9 cellular contexts compared by ENCODE assay signal in the genomic region with DNA sequence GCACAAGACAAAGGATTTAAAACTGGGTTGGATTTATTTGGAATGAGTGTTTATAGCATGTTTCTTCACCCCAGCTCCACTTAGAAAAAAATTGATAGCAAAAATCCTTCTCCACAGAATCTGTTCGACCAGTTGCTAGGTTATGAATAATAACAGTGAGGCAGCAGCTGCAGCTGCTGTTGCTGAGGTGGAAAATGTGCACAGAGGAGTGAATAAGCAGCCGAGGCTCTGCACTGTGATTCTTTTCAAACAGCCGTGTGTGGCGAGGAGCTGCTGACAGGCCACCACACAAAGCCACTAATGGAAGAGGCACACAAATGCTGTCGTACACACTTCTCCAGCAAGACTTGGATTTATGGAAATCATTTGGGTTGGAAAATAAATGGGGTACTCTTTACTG. TPM values are rescaled to one million over a fixed set of nuclear protein-coding genes. Genes with fewer than 3 reads are reported as not detected.
DNase-seq lines count a peak whose midpoint lies in the region; ATAC-seq, FAIRE-seq and TF ChIP-seq lines count a peak whose summit lies in the region.
"Had no signal": no experiment of that assay in that cellular context is flagged by ENCODE, and none has a peak within 500 bp of the region (broad histone marks: within the 10 kb centered on the region; RNA-seq: fewer than 3 reads in every experiment).

No MANE protein-coding gene starts in this region.

- H3K79me2 ChIP-seq in HepG2 (ENCODE audit: insufficient read depth, low read length), result no peaks in the 10 kb centered on the region

- in situ Hi-C loops in HepG2 (cut with HindIII; ENCODE audit: extremely low pct_ligation_motif_present, low pct_unique_long_range_greater_than_20kb), result no loop called here

- intact Hi-C loops in HepG2 (cut with micrococcal nuclease; ENCODE audit: unreplicated experiment) (no loop called here), right lobe of liver (cut with DNase I) (no loop called here), lower lobe of right lung (cut with DNase I) (no loop called here), colonic mucosa (cut with DNase I) (no loop called here)

- TF ChIP-seq EP300 in HepG2 (IDR thresholded peaks at IDR 0.05; ENCODE audit: low read depth in 2 of 2, low read length in 2 of 2) (no peak), HepG2 (CRISPR knock-in tag; IDR thresholded peaks at IDR 0.05; ENCODE audit: borderline replicate concordance) (no peak)

- H3K27ac ChIP-seq in HepG2 (ENCODE audit: extremely low read length, insufficient read depth, low read length), result no peak overlapping the region
- no peak overlapping the region for H3K27ac ChIP-seq in right lobe of liver
- peak overlapping the region; percentile 26 for H3K27ac ChIP-seq in lower lobe of right lung
- H3K27ac ChIP-seq in Peyer's patch, result peak overlapping the region in 1 of 4 donors; percentile 53
- H3K27ac ChIP-seq in colonic mucosa, result no peak overlapping the region

- ATAC-seq in HepG2, result peak; percentile 8; the same call in 2 of the 3 replicates
- ATAC-seq in right lobe of liver, result no peak
- ATAC-seq in lower lobe of right lung, result no peak

- no peak overlapping the region for H2AFZ ChIP-seq in HepG2 (ENCODE audit: low read length)

- H3K4me2 ChIP-seq in HepG2 (ENCODE audit: low read depth, low read length), result no peak overlapping the region

- no peak for TF ChIP-seq RAD21 in HepG2 (CRISPR knock-in tag; IDR thresholded peaks at IDR 0.05)

- no peak for TF ChIP-seq POLR2A in HepG2 (IDR thresholded peaks at IDR 0.05; ENCODE audit: insufficient read depth in 1 of 2, low read depth in 2 of 2, low read length in 2 of 2)
- TF ChIP-seq POLR2A in right lobe of liver (IDR thresholded peaks at IDR 0.05), result no peak
- no peak for TF ChIP-seq POLR2A in Peyer's patch (IDR thresholded peaks at IDR 0.05)

- WGBS in HepG2 (ENCODE audit: low lambda C conversion rate), result 72% methylated on average over 5 of the region's 5 CpGs
- 81% methylated on average over 5 of the region's 5 CpGs for WGBS in right lobe of liver (ENCODE audit: insufficient coverage, low coverage, low lambda C conversion rate, missing lambda C conversion rate)

- no peak for DNase-seq in HepG2 (ENCODE audit: low spot score)
- no peak for DNase-seq in right lobe of liver
- DNase-seq in astrocyte of the hippocampus (ENCODE audit: low read depth, low spot score), result peak; percentile 72
- no peak for DNase-seq in lower lobe of right lung
- no peak for DNase-seq in dermis blood vessel endothelial cell
- no peak for DNase-seq in NCI-H2196 treated with DMSO at 0.1 percent for 48 hours (lab: John Stamatoyannopoulos, UW; ENCODE audit: unreplicated experiment)
- no peak for DNase-seq in Peyer's patch
- no peak for DNase-seq in colonic mucosa
- DNase-seq: MG63 had no signal

- FAIRE-seq in HepG2 (lab: Jason Lieb, UNC), result no peak

- POLR2A ChIA-PET in HepG2 (lab: Yijun Ruan, JAX), result interaction anchor here (0.8 kb wide), 1 partner anchor 317 kb away, joined by 3 read pairs; no protein-coding TSS in a partner anchor

- H3K9me3 ChIP-seq in HepG2 (ENCODE audit: low read length), result no peaks in the 10 kb centered on the region
- no peaks in the 10 kb centered on the region for H3K9me3 ChIP-seq in right lobe of liver
- no peaks in the 10 kb centered on the region for H3K9me3 ChIP-seq in lower lobe of right lung
- no peaks in the 10 kb centered on the region for H3K9me3 ChIP-seq in Peyer's patch
- no peaks in the 10 kb centered on the region for H3K9me3 ChIP-seq in colonic mucosa
- H3K9me3 ChIP-seq: MG63 had no signal

- H3K27me3 ChIP-seq in HepG2 (ENCODE audit: control insufficient read depth in 1 of 2, insufficient read depth in 2 of 2, low read length in 2 of 2) (no peaks in the 10 kb centered on the region), right lobe of liver (no peaks in the 10 kb centered on the region), lower lobe of right lung (ENCODE audit: low read depth) (no peaks in the 10 kb centered on the region), Peyer's patch (no peaks in the 10 kb centered on the region), colonic mucosa (no peaks in the 10 kb centered on the region)
- H3K27me3 ChIP-seq: MG63 had no signal

- CTCF ChIA-PET in HepG2 (lab: Yijun Ruan, JAX; ENCODE audit: low intra/inter-chr PET ratio, low total read pairs), result no interaction called here

- no peaks in the 10 kb centered on the region; a peak in 1 of 5 replicates for H3K36me3 ChIP-seq in HepG2 (replicated peaks in 1 of 2; ENCODE audit: control insufficient read depth in 1 of 2, insufficient read depth in 2 of 2, low read length in 2 of 2)
- no peaks in the 10 kb centered on the region for H3K36me3 ChIP-seq in right lobe of liver
- peaks cover 12% of the 10 kb centered on the region for H3K36me3 ChIP-seq in lower lobe of right lung
- peaks cover 0 to under 1% (median 0%) of the 10 kb centered on the region in 3 donors for H3K36me3 ChIP-seq in Peyer's patch
- no peaks in the 10 kb centered on the region for H3K36me3 ChIP-seq in colonic mucosa

- no peak for TF ChIP-seq CTCF in HepG2 (CRISPR knock-in tag; IDR thresholded peaks at IDR 0.05)
- no peak for TF ChIP-seq CTCF in right lobe of liver (IDR thresholded peaks at IDR 0.05)
- no peak for TF ChIP-seq CTCF in lower lobe of right lung (IDR thresholded peaks at IDR 0.05)
- no peak for TF ChIP-seq CTCF in Peyer's patch (IDR thresholded peaks at IDR 0.05)
- no peak for TF ChIP-seq CTCF in colonic mucosa (IDR thresholded peaks at IDR 0.05)

- H3K4me1 ChIP-seq in HepG2 (ENCODE audit: insufficient read depth, low read length), result peaks cover 19% of the 10 kb centered on the region
- no peaks in the 10 kb centered on the region for H3K4me1 ChIP-seq in right lobe of liver
- H3K4me1 ChIP-seq in lower lobe of right lung, result peaks cover 34% of the 10 kb centered on the region
- H3K4me1 ChIP-seq in Peyer's patch, result peaks cover 0 to 12% (median 0%) of the 10 kb centered on the region in 4 donors
- no peaks in the 10 kb centered on the region for H3K4me1 ChIP-seq in colonic mucosa

- no peaks in the 10 kb centered on the region; the same call in 1 of the 2 replicates for H4K20me1 ChIP-seq in HepG2 (ENCODE audit: insufficient read depth, low read length)

- no TSS peak for BruUV-seq in HepG2 (replicated peaks; lab: Mats Ljungman, UMichigan)

- H3K4me3 ChIP-seq in HepG2 (replicated peaks in 1 of 3; ENCODE audit: insufficient read depth in 1 of 3, low read depth in 2 of 3, low read length in 3 of 3), result no peak overlapping the region
- no peak overlapping the region for H3K4me3 ChIP-seq in right lobe of liver
- no peak overlapping the region for H3K4me3 ChIP-seq in lower lobe of right lung
- no peak overlapping the region for H3K4me3 ChIP-seq in Peyer's patch
- no peak overlapping the region for H3K4me3 ChIP-seq in colonic mucosa
- H3K4me3 ChIP-seq: MG63 had no signal

- H3K9ac ChIP-seq in HepG2 (ENCODE audit: insufficient read depth, low read depth, low read length), result no peak overlapping the region
- H3K9ac ChIP-seq in colonic mucosa (ENCODE audit: low read depth in 2 of 2, low read length in 2 of 2), result no peak overlapping the region

RNA-seq across cellular contexts. Expression of gene RASL11A, which starts 6.4 kb away (rescaled TPM):
- total RNA-seq in HepG2 (2016; rRNA removed; fragmentation: Illumina TruSeq; extraction: Trizol) (3.2 and 4.1 TPM in 2 replicates), right lobe of liver (10 to 100 TPM in 1 of 6 experiments, 1 to 10 TPM in 5; 4.2 to 23.4 (median 6.1) TPM), lower lobe of right lung (20.6 TPM), dermis blood vessel endothelial cell (2.8 and 3.1 TPM in 2 replicates), Peyer's patch (10 to 100 TPM; 26.5 to 70.1 (median 39.6) TPM), colonic mucosa (100 to 1,000 TPM in 1 of 2 donors, 10 to 100 TPM in 1; 44.8 to 124 TPM)
- 2.2 and 3.8 TPM in 2 replicates for total RNA-seq in HepG2 (2016; cell fraction: cytosol; rRNA removed; fragmentation: Illumina TruSeq; extraction: Trizol; ENCODE audit: low read depth)
- 2.6 and 4.1 TPM in 2 replicates for total RNA-seq in HepG2 (2016; cell fraction: insoluble cytoplasmic fraction; rRNA removed; fragmentation: Illumina TruSeq; extraction: Trizol)
- total RNA-seq in HepG2 (2016; cell fraction: membrane; rRNA removed; fragmentation: Illumina TruSeq; extraction: Trizol), result 2.7 and 2.9 TPM in 2 replicates
- total RNA-seq in HepG2 (2016; cell fraction: nucleus; rRNA removed; fragmentation: Illumina TruSeq; extraction: Trizol), result 1.4 and 2.3 TPM in 2 replicates
- polyA plus RNA-seq in HepG2 (2011; rRNA removed), result 3.0 and 3.7 TPM in 2 replicates
- 2.1 and 2.8 TPM in 2 replicates for polyA plus RNA-seq in HepG2 (2011; cell fraction: cytosol; rRNA removed)
- 1.1 and 1.9 TPM in 2 replicates for polyA plus RNA-seq in HepG2 (2011; cell fraction: nucleus; rRNA removed)
- 1.0 and 1.2 TPM in 2 replicates for polyA plus RNA-seq in HepG2 (2012)
- polyA plus RNA-seq in HepG2 (2016; cell fraction: cytosol; fragmentation: Illumina TruSeq; extraction: Trizol; ENCODE audit: low read depth), result 1.3 and 2.0 TPM in 2 replicates
- polyA plus RNA-seq in HepG2 (2016; cell fraction: insoluble cytoplasmic fraction; fragmentation: Illumina TruSeq; extraction: Trizol; ENCODE audit: low read depth), result 3.1 and 5.6 TPM in 2 replicates
- polyA plus RNA-seq in HepG2 (2016; cell fraction: membrane; fragmentation: Illumina TruSeq; extraction: Trizol; ENCODE audit: low read depth), result 1.9 and 2.7 TPM in 2 replicates
- 1.4 and 4.3 TPM in 2 replicates for polyA plus RNA-seq in HepG2 (2016; cell fraction: nucleus; fragmentation: Illumina TruSeq; extraction: Trizol; ENCODE audit: insufficient read depth, low read depth)
- polyA minus RNA-seq in HepG2 (2011; rRNA and poly(A)+ RNA removed; ENCODE audit: low replicate concordance), result 9.1 and 16.5 TPM in 2 replicates
- 2.8 and 5.8 TPM in 2 replicates for polyA minus RNA-seq in HepG2 (2011; cell fraction: cytosol; rRNA and poly(A)+ RNA removed)
- 0.39 and 1.7 TPM in 2 replicates for polyA minus RNA-seq in HepG2 (2011; cell fraction: nucleus; rRNA and poly(A)+ RNA removed)

RNA-seq across cellular contexts. Expression of gene RPL21, which starts 12.8 kb away (rescaled TPM):
- total RNA-seq in HepG2 (2016; rRNA removed; fragmentation: Illumina TruSeq; extraction: Trizol), result 1,234 and 1,660 TPM in 2 replicates
- total RNA-seq in HepG2 (2016; cell fraction: cytosol; rRNA removed; fragmentation: Illumina TruSeq; extraction: Trizol; ENCODE audit: low read depth), result 1,575 and 1,856 TPM in 2 replicates
- total RNA-seq in HepG2 (2016; cell fraction: insoluble cytoplasmic fraction; rRNA removed; fragmentation: Illumina TruSeq; extraction: Trizol), result 1,231 and 1,647 TPM in 2 replicates
- 2,364 and 2,513 TPM in 2 replicates for total RNA-seq in HepG2 (2016; cell fraction: membrane; rRNA removed; fragmentation: Illumina TruSeq; extraction: Trizol)
- total RNA-seq in HepG2 (2016; cell fraction: nucleus; rRNA removed; fragmentation: Illumina TruSeq; extraction: Trizol), result 468 and 495 TPM in 2 replicates
- polyA plus RNA-seq in HepG2 (2011; rRNA removed), result 1,013 and 1,261 TPM in 2 replicates
- polyA plus RNA-seq in HepG2 (2011; cell fraction: cytosol; rRNA removed), result 771 and 1,026 TPM in 2 replicates
- polyA plus RNA-seq in HepG2 (2011; cell fraction: nucleus; rRNA removed), result 163 and 203 TPM in 2 replicates
- 1,465 and 1,554 TPM in 2 replicates for polyA plus RNA-seq in HepG2 (2012)
- polyA plus RNA-seq in HepG2 (2016; cell fraction: cytosol; fragmentation: Illumina TruSeq; extraction: Trizol; ENCODE audit: low read depth), result 1,743 and 1,770 TPM in 2 replicates
- polyA plus RNA-seq in HepG2 (2016; cell fraction: insoluble cytoplasmic fraction; fragmentation: Illumina TruSeq; extraction: Trizol; ENCODE audit: low read depth), result 1,533 and 1,679 TPM in 2 replicates
- polyA plus RNA-seq in HepG2 (2016; cell fraction: membrane; fragmentation: Illumina TruSeq; extraction: Trizol; ENCODE audit: low read depth), result 2,158 and 2,160 TPM in 2 replicates
- polyA plus RNA-seq in HepG2 (2016; cell fraction: nucleus; fragmentation: Illumina TruSeq; extraction: Trizol; ENCODE audit: insufficient read depth, low read depth), result 719 and 730 TPM in 2 replicates
- 37.8 and 64.0 TPM in 2 replicates for polyA minus RNA-seq in HepG2 (2011; rRNA and poly(A)+ RNA removed; ENCODE audit: low replicate concordance)
- 164 and 196 TPM in 2 replicates for polyA minus RNA-seq in HepG2 (2011; cell fraction: cytosol; rRNA and poly(A)+ RNA removed)
- 292 and 344 TPM in 2 replicates for polyA minus RNA-seq in HepG2 (2011; cell fraction: nucleus; rRNA and poly(A)+ RNA removed)
- 100 to 1,000 TPM; 174 to 362 (median 317) TPM for total RNA-seq in right lobe of liver
- total RNA-seq in lower lobe of right lung, result 903 TPM
- 435 and 648 TPM in 2 replicates for total RNA-seq in dermis blood vessel endothelial cell
- total RNA-seq in Peyer's patch, result 100 to 1,000 TPM; 179 to 828 (median 278) TPM
- total RNA-seq in colonic mucosa, result 100 to 1,000 TPM; 795 to 929 TPM
